In the genomic region with DNA sequence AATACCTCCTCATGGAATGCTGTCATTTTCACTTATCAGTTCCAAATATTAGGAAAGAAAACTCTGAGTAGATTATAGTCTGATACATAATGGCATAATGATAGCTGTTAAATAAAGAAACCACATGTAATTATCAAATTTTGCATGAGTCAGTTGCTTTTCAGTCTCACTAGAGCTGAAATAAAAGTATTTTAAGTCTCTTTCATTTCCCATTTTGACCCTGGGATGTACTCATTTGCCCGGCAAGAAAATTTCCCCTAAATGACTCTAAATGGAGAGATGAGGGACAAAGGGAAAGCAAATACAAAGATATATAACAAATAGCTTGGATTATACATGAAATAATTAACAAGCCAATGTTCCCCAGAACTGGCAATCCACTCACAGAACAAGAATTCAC, we compare ENCODE assay signal across 17 cellular contexts.
"Had no signal": no experiment of that assay in that cellular context is flagged by ENCODE, and none has a peak within 500 bp of the region (broad histone marks: within the 10 kb centered on the region; RNA-seq: fewer than 3 reads in every experiment).

No MANE protein-coding gene starts in this region.

- ATAC-seq: esophagus mucosa, gastrocnemius medialis, upper lobe of right lung, WTC11 had no signal

- DNase-seq: activated CD4-positive, alpha-beta memory T cell treated with anti-CD3 and anti-CD28 coated beads for 36 hours; activated CD4-positive, alpha-beta T cell treated with anti-CD3 and anti-CD28 coated beads for 4 hours; activated T-cell treated with anti-CD3 and anti-CD28 coated beads for 4 hours; effector CD8-positive, alpha-beta T cell; gastrocnemius medialis; immature natural killer cell; kidney glomerular epithelial cell; left ventricle myocardium inferior; nephron progenitor cell; occipital lobe; stimulated activated CD4-positive, alpha-beta T cell treated with anti-CD3 and anti-CD28 coated beads, Interleukin-12 subunit alpha, Interleukin-12 subunit beta, amount 100 ng/mL, for 4 hours; stimulated activated CD4-positive, alpha-beta T cell treated with anti-CD3 and anti-CD28 coated beads, Interleukin-1b, Interleukin-23, amount 100 ng/mL, for 48 hours; stimulated activated CD8-positive, alpha-beta memory T cell treated with anti-CD3 and anti-CD28 coated beads, Interleukin-4, amount 100 ng/mL, for 48 hours; stimulated activated naive CD4-positive, alpha-beta T cell; upper lobe of right lung had no signal
